In genomic region chr1:28855969-28856368, GRCh38 we compare ENCODE assay signal across 14 cellular contexts. TPM values are rescaled to one million over a fixed set of nuclear protein-coding genes. Genes with fewer than 3 reads are reported as not detected.
DNase-seq lines count a peak whose midpoint lies in the region; ATAC-seq and TF ChIP-seq lines count a peak whose summit lies in the region.
"Had no signal": no experiment of that assay in that cellular context is flagged by ENCODE, and none has a peak within 500 bp of the region (broad histone marks: within the 10 kb centered on the region; RNA-seq: fewer than 3 reads in every experiment).

No MANE protein-coding gene starts in this region.

- intact Hi-C loops in Panc1 (cut with micrococcal nuclease; ENCODE audit: unreplicated experiment) = no loop called here

- POLR2A ChIA-PET in Panc1 (lab: Charles Lee) = no interaction called here
- POLR2A ChIA-PET in RWPE1 (lab: Yijun Ruan, JAX; ENCODE audit: low non-redundant PET) = no interaction called here

- no peaks in the 10 kb centered on the region for H3K79me2 ChIP-seq in osteoblast (ENCODE audit: insufficient read depth, low read length)

- no peaks in the 10 kb centered on the region for H3K27me3 ChIP-seq in Panc1 (ENCODE audit: control insufficient read depth, insufficient read depth, low read length)
- H3K27me3 ChIP-seq in osteoblast (ENCODE audit: insufficient read depth, low read length) = no peaks in the 10 kb centered on the region
- H3K27me3 ChIP-seq: BE2C had no signal

- DNase-seq in Panc1 (ENCODE audit: low read depth, low spot score) (no peak), osteoblast (ENCODE audit: insufficient read length, low spot score, missing footprints) (peak; percentile 66), RWPE1 (ENCODE audit: low spot score) (no peak), pons (ENCODE audit: low spot score) (no peak), NCI-H446 treated with DMSO at 0.1 percent for 48 hours (lab: John Stamatoyannopoulos, UW) (no peak)
- DNase-seq: BE2C; CD8-positive, alpha-beta T cell; COR-L47; GF-D8 had no signal

- in situ Hi-C loops in Panc1 (cut with HindIII; ENCODE audit: low pct_unique_long_range_greater_than_20kb, low sequenced_read_pairs) = no loop called here

- H3K27ac ChIP-seq in Panc1 (ENCODE audit: low read length) (no peak overlapping the region), osteoblast (ENCODE audit: low read depth, low read length) (no peak overlapping the region), RWPE1 (no peak overlapping the region)
- H3K27ac ChIP-seq: A549, GM23248 had no signal

- H3K4me1 ChIP-seq in Panc1 (ENCODE audit: control insufficient read depth, insufficient read depth, low read length) (no peaks in the 10 kb centered on the region), osteoblast (ENCODE audit: insufficient read depth, low read length) (peaks cover 3% of the 10 kb centered on the region)
- H3K4me1 ChIP-seq: BE2C had no signal

- no TSS peak for BruUV-seq in Panc1 (replicated peaks; lab: Mats Ljungman, UMichigan)

- no peaks in the 10 kb centered on the region for H4K20me1 ChIP-seq in osteoblast (ENCODE audit: insufficient read depth, low read length)

- ATAC-seq in Panc1 (0 out of 2 replicates have a peak, but pooled peaks have one; percentile 22), esophagus mucosa (peak; percentile 27)
- ATAC-seq: CD8-positive, alpha-beta T cell had no signal

- H2AFZ ChIP-seq in osteoblast (ENCODE audit: low read length) = no peak overlapping the region
- H2AFZ ChIP-seq: GM23248 had no signal

- H3K4me2 ChIP-seq in osteoblast (ENCODE audit: insufficient read depth, low read length) = no peak overlapping the region
- H3K4me2 ChIP-seq: A549 had no signal

- CTCF ChIA-PET in Panc1 (lab: Charles Lee) = no interaction called here
- CTCF ChIA-PET in RWPE1 (lab: Yijun Ruan, JAX) = interaction anchor here (0.5 kb wide), 1 partner anchor 63 kb away, joined by 6 read pairs; no protein-coding TSS in a partner anchor

- TF ChIP-seq CTCF in Panc1 (IDR thresholded peaks at IDR 0.05) (no peak), osteoblast (IDR thresholded peaks at IDR 0.05; ENCODE audit: extremely low read depth, low read depth, low read length) (no peak), RWPE1 (conservative IDR thresholded peaks at IDR 0.05; ENCODE audit: low read depth) (no peak)

- H3K9me3 ChIP-seq in Panc1 (ENCODE audit: control insufficient read depth, insufficient read depth, low read depth, low read length) (no peaks in the 10 kb centered on the region), osteoblast (ENCODE audit: low read depth, low read length) (no peaks in the 10 kb centered on the region)
- H3K9me3 ChIP-seq: A549, BE2C had no signal

- no peaks in the 10 kb centered on the region for H3K36me3 ChIP-seq in Panc1 (ENCODE audit: control insufficient read depth, insufficient read depth, low read length)
- no peaks in the 10 kb centered on the region for H3K36me3 ChIP-seq in osteoblast (ENCODE audit: insufficient read depth, low read length)

- H3K4me3 ChIP-seq in Panc1 (ENCODE audit: low read depth in 2 of 2, low read length in 2 of 2) (no peak overlapping the region), osteoblast (ENCODE audit: insufficient read depth, low read length) (no peak overlapping the region)
- H3K4me3 ChIP-seq: A549, GM23248 had no signal

RNA-seq across cellular contexts. Expression of gene OPRD1, which starts 44.0 kb away (rescaled TPM):
- total RNA-seq in Panc1 (2021; ENCODE audit: unreplicated experiment) (5.4 TPM), esophagus mucosa (not detected), osteoblast (not detected in 2 replicates)
- 2.3 TPM for polyA plus RNA-seq in Panc1 (2012; ENCODE audit: insufficient read length)
- total RNA-seq: CD8-positive, alpha-beta T cell; GM23248 had no signal
- polyA plus RNA-seq: A549, AG04450, CD14-positive monocyte, GM23248 had no signal

RNA-seq across cellular contexts. Expression of gene EPB41, which starts 58.4 kb away (rescaled TPM):
- total RNA-seq in Panc1 (2021; ENCODE audit: unreplicated experiment) = 20.2 TPM
- polyA plus RNA-seq in Panc1 (2012; ENCODE audit: insufficient read length) = 14.9 TPM
- 33.0 TPM for total RNA-seq in esophagus mucosa
- 19.4 and 20.6 TPM in 2 replicates for total RNA-seq in osteoblast
